ENCODE assay signal across 8 cellular contexts in the genomic region with DNA sequence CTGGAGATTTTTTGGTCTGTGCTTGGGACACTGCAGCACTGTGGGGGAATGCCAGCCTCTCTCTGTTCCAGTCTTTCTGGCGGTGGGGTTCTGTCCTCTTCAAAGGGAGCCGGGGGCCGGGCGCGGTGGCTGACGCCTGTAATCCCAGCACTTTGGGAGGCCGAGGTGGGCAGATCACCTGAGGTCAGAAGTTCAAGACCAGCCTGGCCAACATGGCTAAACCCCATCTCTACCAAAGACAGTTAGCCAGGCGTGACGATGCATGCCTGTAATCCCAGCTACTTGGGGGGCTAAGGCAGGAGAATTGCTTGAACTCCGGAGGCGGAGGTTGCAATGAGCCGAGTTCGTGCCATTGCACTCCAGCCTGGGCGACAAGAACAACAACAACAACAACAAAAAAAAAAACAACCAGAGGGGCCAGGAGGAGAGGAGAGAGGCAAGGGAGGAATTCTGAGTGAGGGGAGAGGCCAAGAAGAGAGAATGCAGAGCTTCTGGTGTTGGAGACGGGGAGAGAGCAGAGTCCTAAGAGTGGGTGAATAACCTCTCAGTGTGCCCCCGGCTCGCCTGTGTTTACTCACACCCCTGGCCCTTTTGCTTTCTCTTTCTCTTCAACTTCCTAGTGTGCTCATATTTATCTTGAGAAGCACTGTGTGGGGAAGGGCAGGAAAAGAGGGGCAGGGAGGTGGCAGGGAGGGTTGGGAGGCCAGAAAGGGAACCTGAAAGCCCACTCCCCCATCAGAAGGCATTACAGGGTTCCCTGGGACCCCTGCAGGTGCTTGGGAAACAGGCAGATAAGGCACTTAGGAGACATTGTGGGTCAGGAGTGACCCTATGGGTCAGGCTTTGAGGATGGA. TPM values are rescaled to one million over a fixed set of nuclear protein-coding genes. Genes with fewer than 3 reads are reported as not detected.
DNase-seq lines count a peak whose midpoint lies in the region; ATAC-seq, FAIRE-seq and TF ChIP-seq lines count a peak whose summit lies in the region.

No MANE protein-coding gene starts in this region.

- H3K4me1 ChIP-seq in keratinocyte (ENCODE audit: control insufficient read depth, extremely low read depth, insufficient read depth, low read length) (peaks cover 32% of the 10 kb centered on the region), thyroid gland (peaks cover 34 to 49% of the 10 kb centered on the region in 2 donors)

- H3K4me2 ChIP-seq in keratinocyte (ENCODE audit: control insufficient read depth, extremely low read depth, insufficient read depth, low read depth, low read length): peak overlapping the region; percentile 85

- 61 to 68% methylated on average over 14 to 15 of the region's 17 CpGs for WGBS in thyroid gland, 2 donors

- no peak overlapping the region for H2AFZ ChIP-seq in keratinocyte (ENCODE audit: control insufficient read depth, low read length)

- peaks cover 4% of the 10 kb centered on the region for H4K20me1 ChIP-seq in keratinocyte (ENCODE audit: control insufficient read depth, extremely low read depth, insufficient read depth, low read length)

- dilution Hi-C loops in keratinocyte (cut with MboI; ENCODE audit: extremely low pct_ligation_motif_present, low sequenced_read_pairs): no loop called here

- H3K9me1 ChIP-seq in keratinocyte (ENCODE audit: control insufficient read depth, extremely low read depth, insufficient read depth, low read length): no peaks in the 10 kb centered on the region

- H3K9me3 ChIP-seq in keratinocyte (ENCODE audit: control insufficient read depth, low read depth, low read length): no peaks in the 10 kb centered on the region
- H3K9me3 ChIP-seq in thyroid gland: no peaks in the 10 kb centered on the region

- DNase-seq in activated CD4-positive, alpha-beta T cell treated with anti-CD3 and anti-CD28 coated beads for 4 hours: peak; percentile 39 to 43
- no peak for DNase-seq in activated CD4-positive, alpha-beta T cell treated with anti-CD3 and anti-CD28 coated beads, Interleukin-2, amount 50 U/mL, for 1 hour
- peak; percentile 49 for DNase-seq in activated CD8-positive, alpha-beta memory T cell treated with anti-CD3 and anti-CD28 coated beads, Interleukin-2, amount 50 U/mL, for 4 hours
- no peak for DNase-seq in keratinocyte (ENCODE audit: low read depth, low spot score)
- peak in 1 of 2 donors; percentile 45 for DNase-seq in thyroid gland
- DNase-seq in SW 1271 (lab: John Stamatoyannopoulos, UW): no peak

- TF ChIP-seq POLR2A in thyroid gland (IDR thresholded peaks at IDR 0.05): no peak

- H3K4me3 ChIP-seq in keratinocyte (ENCODE audit: control insufficient read depth in 2 of 3, extremely low read depth in 1 of 3, insufficient read depth in 2 of 3, low read depth in 1 of 3, low read length in 3 of 3) (peak overlapping the region; percentile 54 to 98 (median 78)), thyroid gland (replicated peaks in 1 of 3) (no peak overlapping the region)

- peaks cover 1 to 15% of the 10 kb centered on the region in 2 experiments for H3K36me3 ChIP-seq in keratinocyte (ENCODE audit: control insufficient read depth in 2 of 2, extremely low read depth in 1 of 2, insufficient read depth in 2 of 2, low read length in 2 of 2)
- no peaks in the 10 kb centered on the region for H3K36me3 ChIP-seq in thyroid gland

- no peak for TF ChIP-seq CTCF in keratinocyte (optimal IDR thresholded peaks at IDR 0.05 in 1 of 3, IDR thresholded peaks at IDR 0.05 in 1 of 3, conservative IDR thresholded peaks at IDR 0.05 in 1 of 3; ENCODE audit: extremely low read depth in 1 of 3, insufficient read depth in 2 of 3, low read length in 3 of 3)
- TF ChIP-seq CTCF in thyroid gland (IDR thresholded peaks at IDR 0.05): no peak

- H3K79me2 ChIP-seq in keratinocyte (ENCODE audit: control insufficient read depth, insufficient read depth, low read length): peaks cover 59% of the 10 kb centered on the region

- no peak for FAIRE-seq in keratinocyte (lab: Jason Lieb, UNC)

- H3K27ac ChIP-seq in keratinocyte (ENCODE audit: control insufficient read depth, insufficient read depth, low read length): peak overlapping the region; percentile 99
- peak overlapping the region; percentile 79 to 99 (median 96) for H3K27ac ChIP-seq in thyroid gland

- intact Hi-C loops in thyroid gland (cut with DNase I): loop anchor here (10.0 kb wide), 1 partner anchor 51 kb away; no protein-coding TSS in a partner anchor

- H3K9ac ChIP-seq in keratinocyte (ENCODE audit: control insufficient read depth, extremely low read depth, insufficient read depth, low read length): peak overlapping the region; percentile 99

- ATAC-seq in HG03520 (IDR thresholded peaks at IDR 0.05; ENCODE audit: unreplicated experiment) (no peak), HG02938 (IDR thresholded peaks at IDR 0.05; ENCODE audit: unreplicated experiment) (no peak)

- no peaks in the 10 kb centered on the region for H3K27me3 ChIP-seq in keratinocyte (ENCODE audit: control insufficient read depth, extremely low read depth, insufficient read depth, low read length)
- H3K27me3 ChIP-seq in thyroid gland: no peaks in the 10 kb centered on the region

RNA-seq across cellular contexts. Expression of a gene that starts 3.2 kb away (rescaled TPM):
- 126 to 267 TPM (median 198 TPM) in 3 replicates for polyA plus RNA-seq in keratinocyte
- 1,011 TPM for polyA plus RNA-seq in keratinocyte (2011; ENCODE audit: low read depth)
- polyA plus RNA-seq in keratinocyte (2011; cell fraction: cytosol; rRNA removed): 169 and 241 TPM in 2 replicates
- polyA plus RNA-seq in keratinocyte (2011; cell fraction: nucleus; rRNA removed): 84.4 and 136 TPM in 2 replicates
- 261 and 361 TPM in 2 replicates for polyA plus RNA-seq in keratinocyte (2012; ENCODE audit: low replicate concordance)
- polyA minus RNA-seq in keratinocyte: 28.7 to 165 TPM (median 80.3 TPM) in 3 replicates
- polyA minus RNA-seq in keratinocyte (2011; cell fraction: cytosol; rRNA and poly(A)+ RNA removed): 392 TPM
- 35.1 and 65.6 TPM in 2 replicates for polyA minus RNA-seq in keratinocyte (2011; cell fraction: nucleus; rRNA and poly(A)+ RNA removed)
- 100 to 1,000 TPM; 173 to 217 (median 202) TPM for total RNA-seq in thyroid gland

RNA-seq across cellular contexts. Expression of a gene that starts 16.4 kb away (rescaled TPM):
- polyA plus RNA-seq in keratinocyte: 1.2 to 3.0 TPM (median 1.3 TPM) in 3 replicates
- 0.90 TPM for polyA plus RNA-seq in keratinocyte (2011; ENCODE audit: low read depth)
- 0.34 and 0.69 TPM in 2 replicates for polyA plus RNA-seq in keratinocyte (2011; cell fraction: cytosol; rRNA removed)
- 2.1 and 2.7 TPM in 2 replicates for polyA plus RNA-seq in keratinocyte (2011; cell fraction: nucleus; rRNA removed)
- 0.55 and 2.3 TPM in 2 replicates for polyA plus RNA-seq in keratinocyte (2012; ENCODE audit: low replicate concordance)
- 0.45 to 2.1 TPM (median 1.9 TPM) in 3 replicates for polyA minus RNA-seq in keratinocyte
- polyA minus RNA-seq in keratinocyte (2011; cell fraction: cytosol; rRNA and poly(A)+ RNA removed): 1.2 TPM
- polyA minus RNA-seq in keratinocyte (2011; cell fraction: nucleus; rRNA and poly(A)+ RNA removed): 0.85 and 1.2 TPM in 2 replicates
- 1 to 10 TPM; 4.4 to 7.6 (median 6.4) TPM for total RNA-seq in thyroid gland

RNA-seq across cellular contexts. Expression of a gene that starts 29.2 kb away (rescaled TPM):
- 11.5 to 19.3 TPM (median 14.0 TPM) in 3 replicates for polyA plus RNA-seq in keratinocyte
- 5.9 TPM for polyA plus RNA-seq in keratinocyte (2011; ENCODE audit: low read depth)
- polyA plus RNA-seq in keratinocyte (2011; cell fraction: cytosol; rRNA removed): 5.6 and 14.1 TPM in 2 replicates
- 13.9 and 18.4 TPM in 2 replicates for polyA plus RNA-seq in keratinocyte (2011; cell fraction: nucleus; rRNA removed)
- polyA plus RNA-seq in keratinocyte (2012; ENCODE audit: low replicate concordance): 8.6 and 25.4 TPM in 2 replicates
- 9.6 to 55.0 TPM (median 13.0 TPM) in 3 replicates for polyA minus RNA-seq in keratinocyte
- polyA minus RNA-seq in keratinocyte (2011; cell fraction: cytosol; rRNA and poly(A)+ RNA removed): 27.4 TPM
- 10.7 and 12.0 TPM in 2 replicates for polyA minus RNA-seq in keratinocyte (2011; cell fraction: nucleus; rRNA and poly(A)+ RNA removed)
- 100 to 1,000 TPM in 2 of 4 donors, 10 to 100 TPM in 2; 86.1 to 179 (median 132) TPM for total RNA-seq in thyroid gland

RNA-seq across cellular contexts. Expression of a gene that starts 38.1 kb away (rescaled TPM):
- 24.1 to 46.3 TPM (median 36.3 TPM) in 3 replicates for polyA plus RNA-seq in keratinocyte
- polyA plus RNA-seq in keratinocyte (2011; ENCODE audit: low read depth): 2.1 TPM
- 29.4 and 83.5 TPM in 2 replicates for polyA plus RNA-seq in keratinocyte (2011; cell fraction: cytosol; rRNA removed)
- 16.7 and 28.7 TPM in 2 replicates for polyA plus RNA-seq in keratinocyte (2011; cell fraction: nucleus; rRNA removed)
- 27.7 and 56.3 TPM in 2 replicates for polyA plus RNA-seq in keratinocyte (2012; ENCODE audit: low replicate concordance)
- 18.9 to 31.7 TPM (median 25.7 TPM) in 3 replicates for polyA minus RNA-seq in keratinocyte
- 59.5 TPM for polyA minus RNA-seq in keratinocyte (2011; cell fraction: cytosol; rRNA and poly(A)+ RNA removed)
- 16.7 and 20.7 TPM in 2 replicates for polyA minus RNA-seq in keratinocyte (2011; cell fraction: nucleus; rRNA and poly(A)+ RNA removed)
- total RNA-seq in thyroid gland: 10 to 100 TPM; 21.2 to 45.7 (median 33.7) TPM

Comparison
In these comparisons a context has a peak if more than half of its experiments do, and no peak if none do; other contexts are left out.
1. DNase-seq: peak in activated CD4-positive, alpha-beta T cell treated with anti-CD3 and anti-CD28 coated beads for 4 hours (2 of 2) and activated CD8-positive, alpha-beta memory T cell treated with anti-CD3 and anti-CD28 coated beads, Interleukin-2, amount 50 U/mL, for 4 hours (single experiment); none in activated CD4-positive, alpha-beta T cell treated with anti-CD3 and anti-CD28 coated beads, Interleukin-2, amount 50 U/mL, for 1 hour (single experiment), keratinocyte (single experiment) and SW 1271 (0 of 2).
2. H3K4me3 ChIP-seq: peak in keratinocyte (3 of 3); none in thyroid gland (0 of 3).